1 cellular context compared by ENCODE assay signal in genomic region chr17:81866440-81867122, GRCh38.
A peak's percentile ranks its signal among the peaks of the same experiment; 100 is the strongest.
TF ChIP-seq lines count a peak whose summit lies in the region.

No MANE protein-coding gene starts in this region.

TF ChIP-seq in H1, 55 proteins besides CTCF, POLR2A, EP300 and RAD21:
- TF ChIP-seq POLR2AphosphoS5 (IDR thresholded peaks at IDR 0.05; ENCODE audit: low read depth, low read length) (peak; percentile 24), CHD2 (IDR thresholded peaks at IDR 0.05; ENCODE audit: low read length) (no peak)
